1 cellular context compared by ENCODE assay signal in the genomic region with DNA sequence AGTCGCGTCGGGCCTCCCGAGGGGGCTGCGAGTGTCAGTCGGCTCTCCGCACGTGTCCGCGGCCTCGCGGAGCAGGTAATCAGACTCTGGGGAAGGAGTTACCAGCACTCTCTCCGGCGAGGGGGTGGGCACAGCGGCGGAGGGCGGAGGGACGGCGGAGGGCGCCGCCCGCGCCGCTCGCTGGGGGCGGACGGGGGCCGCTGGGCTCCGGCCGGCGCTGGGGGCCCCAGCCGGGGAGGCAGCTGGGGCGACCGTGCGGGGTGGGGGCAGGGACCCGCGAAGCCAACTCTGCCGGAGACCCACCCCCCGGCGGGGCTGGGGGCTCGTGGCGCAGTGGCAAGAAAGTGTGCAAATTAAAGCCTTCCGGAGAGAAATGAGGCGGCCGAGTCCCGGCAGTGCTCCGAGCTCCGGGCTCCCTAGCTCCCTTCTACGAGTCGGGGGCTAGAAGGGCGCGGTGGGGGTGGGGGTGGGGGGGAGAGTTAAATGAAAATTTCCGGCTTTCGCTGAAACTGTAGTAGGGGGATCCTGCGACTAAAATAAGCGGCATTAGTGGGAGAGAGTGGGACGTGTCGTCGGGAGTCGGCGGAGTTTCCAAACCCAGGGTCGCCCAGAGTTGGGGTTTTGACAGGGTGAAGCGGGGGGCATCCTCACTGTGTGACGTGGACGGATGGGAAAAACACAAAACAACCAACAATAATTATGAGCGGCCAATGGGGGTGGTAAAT.
A peak's percentile ranks its signal among the peaks of the same experiment; 100 is the strongest.
TF ChIP-seq lines count a peak whose summit lies in the region.

A gene (minus strand): TSS at position 85 of the 725 bp plus-strand sequence. CDS start 3,250 bp downstream, outside the sequence.

TF ChIP-seq in IMR-90, 13 proteins besides CTCF, POLR2A, EP300 and RAD21:
- TF ChIP-seq MXI1 (IDR thresholded peaks at IDR 0.05; ENCODE audit: borderline replicate concordance, low read depth, low read length) (peak; percentile 93), MAFK (IDR thresholded peaks at IDR 0.05; ENCODE audit: low read depth, low read length) (no peak), RCOR1 (IDR thresholded peaks at IDR 0.05; ENCODE audit: insufficient replicate concordance, low read length) (no peak), BHLHE40 (IDR thresholded peaks at IDR 0.05; ENCODE audit: low read depth, low read length) (peak; percentile 71), MAZ (IDR thresholded peaks at IDR 0.05; ENCODE audit: borderline replicate concordance, low read depth, low read length) (peak; percentile 88), FOS (IDR thresholded peaks at IDR 0.05; ENCODE audit: low read depth, low read length) (no peak), CHD1 (IDR thresholded peaks at IDR 0.05; ENCODE audit: low read depth, low read length) (no peak), SMC3 (IDR thresholded peaks at IDR 0.05; ENCODE audit: low read depth, low read length) (0 out of 2 replicates have a peak, but pooled peaks have one; percentile 7)
